ENCODE assay signal across 7 cellular contexts in genomic region chr17:39150795-39151679, GRCh38. TPM values are rescaled to one million over a fixed set of nuclear protein-coding genes. Genes with fewer than 3 reads are reported as not detected.
A peak's percentile ranks its signal among the peaks of the same experiment; 100 is the strongest.
DNase-seq lines count a peak whose midpoint lies in the region; ATAC-seq lines count a peak whose summit lies in the region.

Gene PLXDC1, minus strand, starts transcription at chr17:39151637. Its CDS starts 200 bp downstream, at chr17:39151437.

- DNase-seq in activated naive CD8-positive, alpha-beta T cell treated with anti-CD3 and anti-CD28 coated beads for 36 hours: peak; percentile 42
- DNase-seq in stimulated activated naive CD8-positive, alpha-beta T cell treated with anti-CD3 and anti-CD28 coated beads, Interleukin-15, Interleukin-2, amounts not matched to agents 100 U/mL and 50 U/mL, for 24 hours: peak; percentile 27

- H3K36me3 ChIP-seq in KOPT-K1 (ENCODE audit: insufficient read depth, low read length): no peaks in the 10 kb centered on the region
- no peaks in the 10 kb centered on the region for H3K36me3 ChIP-seq in iPS-20b (ENCODE audit: insufficient read depth, low read depth, low read length)

- peak within 1 kb of the TSS; percentile 82 for H3K4me3 ChIP-seq in iPS-20b (ENCODE audit: low read length)

- H3K4me3 Mint-ChIP-seq in activated naive CD8-positive, alpha-beta T cell treated with anti-CD3 and anti-CD28 coated beads for 36 hours: peak within 1 kb of the TSS; percentile 99

- peaks cover 12% of the 10 kb centered on the region for H3K27me3 Mint-ChIP-seq in activated naive CD8-positive, alpha-beta T cell treated with anti-CD3 and anti-CD28 coated beads for 36 hours

- H3K9me3 Mint-ChIP-seq in activated naive CD8-positive, alpha-beta T cell treated with anti-CD3 and anti-CD28 coated beads for 36 hours: peaks cover 2% of the 10 kb centered on the region

- H3K27ac ChIP-seq in KOPT-K1 (ENCODE audit: low read depth, low read length, poor library complexity, severe bottlenecking) (peak within 1 kb of the TSS; percentile 79), iPS-20b (ENCODE audit: low read length) (no peak within 1 kb of the TSS)

- peaks cover 39% of the 10 kb centered on the region for H3K4me1 Mint-ChIP-seq in activated naive CD8-positive, alpha-beta T cell treated with anti-CD3 and anti-CD28 coated beads for 36 hours

- H3K27ac Mint-ChIP-seq in activated naive CD8-positive, alpha-beta T cell treated with anti-CD3 and anti-CD28 coated beads for 36 hours: peak within 1 kb of the TSS; percentile 97

- H3K9me3 ChIP-seq in KOPT-K1 (ENCODE audit: insufficient read depth, low read length, poor library complexity, severe bottlenecking) (no peaks in the 10 kb centered on the region), iPS-20b (ENCODE audit: insufficient read depth, low read depth, low read length) (no peaks in the 10 kb centered on the region)

- H3K36me3 Mint-ChIP-seq in activated naive CD8-positive, alpha-beta T cell treated with anti-CD3 and anti-CD28 coated beads for 36 hours: peaks cover 5% of the 10 kb centered on the region

- no peak for ATAC-seq in stimulated activated naive CD8-positive, alpha-beta T cell treated with anti-CD3 and anti-CD28 coated beads, Interleukin-15, Interleukin-2, amounts not matched to agents 100 U/mL and 50 U/mL, for 24 hours
- no peak for ATAC-seq in GM18867 (IDR thresholded peaks at IDR 0.05; ENCODE audit: unreplicated experiment)
- no peak for ATAC-seq in GM21526 (IDR thresholded peaks at IDR 0.05; ENCODE audit: low FRiP score, unreplicated experiment)
- ATAC-seq in HG02885 (IDR thresholded peaks at IDR 0.05; ENCODE audit: poor library complexity, unreplicated experiment): no peak

- no peaks in the 10 kb centered on the region for H3K4me1 ChIP-seq in iPS-20b (ENCODE audit: insufficient read depth, low read length)

- H3K27me3 ChIP-seq in iPS-20b (ENCODE audit: insufficient read depth, low read length): peaks cover 39% of the 10 kb centered on the region

- H3K9ac ChIP-seq in iPS-20b (ENCODE audit: low read depth, low read length): no peak within 1 kb of the TSS

RNA-seq across cellular contexts. Expression of gene PLXDC1, which starts in this region (rescaled TPM):
- 1 to 10 TPM in 1 of 2 experiments, under 1 TPM in 1; 0.54 to 1.1 TPM for total RNA-seq in activated naive CD8-positive, alpha-beta T cell treated with anti-CD3 and anti-CD28 coated beads for 36 hours
